ENCODE assay signal across 22 cellular contexts in the genomic region with DNA sequence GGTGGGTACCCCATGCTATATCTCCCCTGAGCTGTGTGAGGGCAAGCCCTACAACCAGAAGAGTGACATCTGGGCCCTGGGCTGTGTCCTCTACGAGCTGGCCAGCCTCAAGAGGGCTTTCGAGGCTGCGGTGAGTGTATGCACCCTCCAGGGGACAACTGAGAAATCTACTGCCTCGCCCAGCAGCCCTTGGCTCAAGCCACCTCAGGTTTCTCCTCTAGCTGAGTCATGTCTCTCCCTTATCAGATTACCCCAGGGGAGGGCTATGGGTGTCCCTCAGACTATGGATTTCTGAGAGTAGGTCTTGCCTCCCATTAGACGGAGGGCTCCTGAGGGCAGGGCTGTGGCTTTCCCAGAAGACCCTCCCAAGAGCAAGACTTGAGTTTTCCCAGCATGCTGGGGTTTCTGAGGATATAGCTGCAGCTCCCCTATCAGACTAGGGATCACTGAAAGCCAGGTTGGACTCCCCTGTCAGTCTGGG. TPM values are rescaled to one million over a fixed set of nuclear protein-coding genes. Genes with fewer than 3 reads are reported as not detected.
A peak's percentile ranks its signal among the peaks of the same experiment; 100 is the strongest.
DNase-seq lines count a peak whose midpoint lies in the region; ATAC-seq and TF ChIP-seq lines count a peak whose summit lies in the region.
"Had no signal": no experiment of that assay in that cellular context is flagged by ENCODE, and none has a peak within 500 bp of the region (broad histone marks: within the 10 kb centered on the region; RNA-seq: fewer than 3 reads in every experiment).

No MANE protein-coding gene starts in this region.

- no peak overlapping the region for H3K4me3 ChIP-seq in Panc1 (ENCODE audit: low read depth in 2 of 2, low read length in 2 of 2)
- H3K4me3 ChIP-seq: colonic mucosa, testis had no signal

- TF ChIP-seq POLR2A in erythroblast (IDR thresholded peaks at IDR 0.05; ENCODE audit: low read length) = no peak

- no peaks in the 10 kb centered on the region for H3K9me3 ChIP-seq in Panc1 (ENCODE audit: control insufficient read depth, insufficient read depth, low read depth, low read length)
- H3K9me3 ChIP-seq: colonic mucosa, neutrophil, testis had no signal

- no peaks in the 10 kb centered on the region for H3K27me3 Mint-ChIP-seq in activated CD8-positive, alpha-beta memory T cell treated with anti-CD3 and anti-CD28 coated beads, Interleukin-2, amount 10 ng/mL, durations not matched to agents 7 days and 5 days
- H3K27me3 Mint-ChIP-seq in stimulated activated naive B cell treated with anti-CD40 and anti-IgM and Interleukin-4, amounts not matched to agents 10 μg/mL and 1 μg/mL and 100 μg/mL, for 72 hours = no peaks in the 10 kb centered on the region

- intact Hi-C loops in Panc1 (cut with micrococcal nuclease; ENCODE audit: unreplicated experiment) = no loop called here

- H3K36me3 Mint-ChIP-seq in activated CD8-positive, alpha-beta memory T cell treated with anti-CD3 and anti-CD28 coated beads, Interleukin-2, amount 10 ng/mL, durations not matched to agents 7 days and 5 days = peaks cover 15% of the 10 kb centered on the region
- H3K36me3 Mint-ChIP-seq in stimulated activated naive B cell treated with anti-CD40 and anti-IgM and Interleukin-4, amounts not matched to agents 10 μg/mL and 1 μg/mL and 100 μg/mL, for 72 hours = peaks cover 40 to 41% of the 10 kb centered on the region in 2 donors

- peak; percentile 33 for ATAC-seq in activated CD8-positive, alpha-beta memory T cell treated with anti-CD3 and anti-CD28 coated beads, Interleukin-2, amount 10 ng/mL, durations not matched to agents 7 days and 5 days
- ATAC-seq in Panc1 = peak; percentile 46
- ATAC-seq in stimulated activated naive B cell treated with anti-CD40 and anti-IgM and Interleukin-4, amounts not matched to agents 10 μg/mL and 1 μg/mL and 100 μg/mL, for 72 hours (replicated peaks) = no peak
- no peak for ATAC-seq in HG02970 (IDR thresholded peaks at IDR 0.05; ENCODE audit: low FRiP score, unreplicated experiment)
- ATAC-seq: CD8-positive, alpha-beta T cell had no signal

- H3K4me1 ChIP-seq in Panc1 (ENCODE audit: control insufficient read depth, insufficient read depth, low read length) = no peaks in the 10 kb centered on the region
- H3K4me1 ChIP-seq: colonic mucosa, testis had no signal

- no peak for TF ChIP-seq CTCF in Panc1 (IDR thresholded peaks at IDR 0.05)

- in situ Hi-C loops in Panc1 (cut with HindIII; ENCODE audit: low pct_unique_long_range_greater_than_20kb, low sequenced_read_pairs) = no loop called here

- peaks cover 3% of the 10 kb centered on the region for H3K9me3 Mint-ChIP-seq in activated CD8-positive, alpha-beta memory T cell treated with anti-CD3 and anti-CD28 coated beads, Interleukin-2, amount 10 ng/mL, durations not matched to agents 7 days and 5 days (ENCODE audit: low read depth)
- peaks cover 0 to 4% of the 10 kb centered on the region in 2 donors for H3K9me3 Mint-ChIP-seq in stimulated activated naive B cell treated with anti-CD40 and anti-IgM and Interleukin-4, amounts not matched to agents 10 μg/mL and 1 μg/mL and 100 μg/mL, for 72 hours
- H3K9me3 Mint-ChIP-seq: activated T-helper 1 cell treated with anti-CD3 and anti-CD28 coated beads, Interleukin-12 subunit alpha, Interleukin-12 subunit beta, Interleukin-2, Interleukin-4 antibody, amounts not matched to agents 30 ng/mL and 10 ng/mL and 1 ng/mL, durations not matched to agents 14 hours and 24 hours and 36 hours; CD8-positive, alpha-beta T cell; IgD-negative memory B cell had no signal

- H3K36me3 ChIP-seq in Panc1 (ENCODE audit: control insufficient read depth, insufficient read depth, low read length) = no peaks in the 10 kb centered on the region
- H3K36me3 ChIP-seq: colonic mucosa, neutrophil had no signal

- no peak for DNase-seq in activated CD8-positive, alpha-beta memory T cell treated with anti-CD3 and anti-CD28 coated beads, Interleukin-2, amount 10 ng/mL, durations not matched to agents 7 days and 5 days
- no peak for DNase-seq in activated CD8-positive, alpha-beta memory T cell treated with anti-CD3 and anti-CD28 coated beads, Interleukin-2, amount 50 U/mL, for 4 hours
- DNase-seq in Panc1 (ENCODE audit: low read depth, low spot score) (no peak), erythroblast (lab: John Stamatoyannopoulos, UW) (peak; percentile 89), NCI-H1436 treated with DMSO at 0.1 percent for 48 hours (lab: John Stamatoyannopoulos, UW) (no peak), SHP77 (lab: John Stamatoyannopoulos, UW) (no peak)
- no peak for DNase-seq in stimulated activated naive B cell treated with anti-CD40 and anti-IgM and Interleukin-4, amounts not matched to agents 10 μg/mL and 1 μg/mL and 100 μg/mL, for 72 hours
- DNase-seq: 8988T; activated CD4-positive, alpha-beta T cell treated with anti-CD3 and anti-CD28 coated beads, Interleukin-2, amount 50 U/mL, for 1 hour; CD8-positive, alpha-beta T cell; colonic mucosa; glutamatergic neuron; midbrain; NCI-H1048; NCI-H2107; stimulated activated CD4-positive, alpha-beta T cell treated with anti-CD3 and anti-CD28 coated beads, Interleukin-1b, Interleukin-23, amount 100 ng/mL, for 48 hours; T1000; testis had no signal

- peaks cover 22% of the 10 kb centered on the region for H3K4me1 Mint-ChIP-seq in activated CD8-positive, alpha-beta memory T cell treated with anti-CD3 and anti-CD28 coated beads, Interleukin-2, amount 10 ng/mL, durations not matched to agents 7 days and 5 days
- peaks cover 48 to 85% of the 10 kb centered on the region in 2 donors for H3K4me1 Mint-ChIP-seq in stimulated activated naive B cell treated with anti-CD40 and anti-IgM and Interleukin-4, amounts not matched to agents 10 μg/mL and 1 μg/mL and 100 μg/mL, for 72 hours

- CTCF ChIA-PET in activated CD8-positive, alpha-beta memory T cell treated with anti-CD3 and anti-CD28 coated beads, Interleukin-2, amount 10 ng/mL, durations not matched to agents 7 days and 5 days (lab: Charles Lee) = interaction anchor here (1.3 to 12.9 kb wide), 3 partner anchors 8 to 218 kb away, joined by 3 to 591 read pairs (median 6); a partner anchor contains a TSS
- CTCF ChIA-PET in Panc1 (lab: Charles Lee) = interaction anchor here (0.8 kb wide), 1 partner anchor 8 kb away, joined by 3 read pairs; no protein-coding TSS in a partner anchor

- no peak overlapping the region for H3K27ac Mint-ChIP-seq in activated CD8-positive, alpha-beta memory T cell treated with anti-CD3 and anti-CD28 coated beads, Interleukin-2, amount 10 ng/mL, durations not matched to agents 7 days and 5 days
- H3K27ac Mint-ChIP-seq in stimulated activated naive B cell treated with anti-CD40 and anti-IgM and Interleukin-4, amounts not matched to agents 10 μg/mL and 1 μg/mL and 100 μg/mL, for 72 hours = peak overlapping the region; percentile 62
- H3K27ac Mint-ChIP-seq: activated T-helper 1 cell treated with anti-CD3 and anti-CD28 coated beads, Interleukin-12 subunit alpha, Interleukin-12 subunit beta, Interleukin-2, Interleukin-4 antibody, amounts not matched to agents 30 ng/mL and 10 ng/mL and 1 ng/mL, durations not matched to agents 14 hours and 24 hours and 36 hours; CD8-positive, alpha-beta T cell had no signal

- no TSS peak for BruUV-seq in Panc1 (replicated peaks; lab: Mats Ljungman, UMichigan)

- H3K27ac ChIP-seq in Panc1 (ENCODE audit: low read length) = no peak overlapping the region
- H3K27ac ChIP-seq: colonic mucosa, neutrophil, testis had no signal

- no peaks in the 10 kb centered on the region for H3K27me3 ChIP-seq in Panc1 (ENCODE audit: control insufficient read depth, insufficient read depth, low read length)
- H3K27me3 ChIP-seq: colonic mucosa, neutrophil, testis had no signal

- no peak overlapping the region for H3K4me3 Mint-ChIP-seq in activated CD8-positive, alpha-beta memory T cell treated with anti-CD3 and anti-CD28 coated beads, Interleukin-2, amount 10 ng/mL, durations not matched to agents 7 days and 5 days
- H3K4me3 Mint-ChIP-seq in stimulated activated naive B cell treated with anti-CD40 and anti-IgM and Interleukin-4, amounts not matched to agents 10 μg/mL and 1 μg/mL and 100 μg/mL, for 72 hours = no peak overlapping the region
- H3K4me3 Mint-ChIP-seq: activated T-helper 1 cell treated with anti-CD3 and anti-CD28 coated beads, Interleukin-12 subunit alpha, Interleukin-12 subunit beta, Interleukin-2, Interleukin-4 antibody, amounts not matched to agents 30 ng/mL and 10 ng/mL and 1 ng/mL, durations not matched to agents 14 hours and 24 hours and 36 hours; CD8-positive, alpha-beta T cell had no signal

- POLR2A ChIA-PET in Panc1 (lab: Charles Lee) = no interaction called here

RNA-seq across cellular contexts. Expression of a gene that starts 6.7 kb away (rescaled TPM):
- total RNA-seq in activated CD8-positive, alpha-beta memory T cell treated with anti-CD3 and anti-CD28 coated beads, Interleukin-2, amount 10 ng/mL, durations not matched to agents 7 days and 5 days = 1 to 10 TPM; 3.6 to 5.1 TPM
- total RNA-seq in Panc1 (2021; ENCODE audit: unreplicated experiment) = 11.9 TPM
- polyA plus RNA-seq in Panc1 (2012; ENCODE audit: insufficient read length) = 9.1 TPM

RNA-seq across cellular contexts. Expression of a gene that starts 8.5 kb away (rescaled TPM):
- 100 to 1,000 TPM in 1 of 2 experiments, 10 to 100 TPM in 1; 60.1 to 107 TPM for total RNA-seq in activated CD8-positive, alpha-beta memory T cell treated with anti-CD3 and anti-CD28 coated beads, Interleukin-2, amount 10 ng/mL, durations not matched to agents 7 days and 5 days
- total RNA-seq in Panc1 (2021; ENCODE audit: unreplicated experiment) = 108 TPM
- polyA plus RNA-seq in Panc1 (2012; ENCODE audit: insufficient read length) = 83.8 TPM

RNA-seq across cellular contexts. Expression of a gene that starts 9.2 kb away (rescaled TPM):
- 1 to 10 TPM; 3.2 to 5.6 TPM for total RNA-seq in activated CD8-positive, alpha-beta memory T cell treated with anti-CD3 and anti-CD28 coated beads, Interleukin-2, amount 10 ng/mL, durations not matched to agents 7 days and 5 days
- 55.7 TPM for total RNA-seq in Panc1 (2021; ENCODE audit: unreplicated experiment)
- polyA plus RNA-seq in Panc1 (2012; ENCODE audit: insufficient read length) = 52.2 TPM

RNA-seq across cellular contexts. Expression of a gene that starts 15.5 kb away (rescaled TPM):
- total RNA-seq in activated CD8-positive, alpha-beta memory T cell treated with anti-CD3 and anti-CD28 coated beads, Interleukin-2, amount 10 ng/mL, durations not matched to agents 7 days and 5 days = 1,000 to 10,000 TPM; 1,823 to 1,960 TPM
- total RNA-seq in Panc1 (2021; ENCODE audit: unreplicated experiment) = 1,475 TPM
- 1,113 TPM for polyA plus RNA-seq in Panc1 (2012; ENCODE audit: insufficient read length)

RNA-seq across cellular contexts. Expression of a gene that starts 17.6 kb away (rescaled TPM):
- total RNA-seq in activated CD8-positive, alpha-beta memory T cell treated with anti-CD3 and anti-CD28 coated beads, Interleukin-2, amount 10 ng/mL, durations not matched to agents 7 days and 5 days = 1 to 10 TPM; 5.6 to 8.3 TPM
- 284 TPM for total RNA-seq in Panc1 (2021; ENCODE audit: unreplicated experiment)
- polyA plus RNA-seq in Panc1 (2012; ENCODE audit: insufficient read length) = 260 TPM

Comparison
In these comparisons a context has a peak if more than half of its experiments do, and no peak if none do; other contexts are left out.
1. ATAC-seq: peak in activated CD8-positive, alpha-beta memory T cell treated with anti-CD3 and anti-CD28 coated beads, Interleukin-2, amount 10 ng/mL, durations not matched to agents 7 days and 5 days (single experiment) and Panc1 (single experiment); none in stimulated activated naive B cell treated with anti-CD40 and anti-IgM and Interleukin-4, amounts not matched to agents 10 μg/mL and 1 μg/mL and 100 μg/mL, for 72 hours (0 of 2) and HG02970 (single experiment).
2. DNase-seq: peak in erythroblast (2 of 2); none in activated CD8-positive, alpha-beta memory T cell treated with anti-CD3 and anti-CD28 coated beads, Interleukin-2, amount 10 ng/mL, durations not matched to agents 7 days and 5 days (single experiment), activated CD8-positive, alpha-beta memory T cell treated with anti-CD3 and anti-CD28 coated beads, Interleukin-2, amount 50 U/mL, for 4 hours (single experiment), Panc1 (single experiment), stimulated activated naive B cell treated with anti-CD40 and anti-IgM and Interleukin-4, amounts not matched to agents 10 μg/mL and 1 μg/mL and 100 μg/mL, for 72 hours (single experiment), NCI-H1436 treated with DMSO at 0.1 percent for 48 hours (single experiment) and SHP77 (0 of 2).